Comparison of ENCODE assay signal across 16 cellular contexts in genomic region chr1:112446411-112446810, GRCh38.
"Had no signal": no experiment of that assay in that cellular context is flagged by ENCODE, and none has a peak within 500 bp of the region (broad histone marks: within the 10 kb centered on the region; RNA-seq: fewer than 3 reads in every experiment).

No MANE protein-coding gene starts in this region.

- DNase-seq: activated B cell treated with CpG ODN at 0.5 μM for 24 hours; activated CD4-positive, alpha-beta T cell treated with anti-CD3 and anti-CD28 coated beads, Interleukin-2, amount 10 ng/mL, durations not matched to agents 24 days and 14 days; activated CD8-positive, alpha-beta memory T cell treated with anti-CD3 and anti-CD28 coated beads, Interleukin-2, amount 50 U/mL, for 4 hours; activated CD8-positive, alpha-beta T cell treated with anti-CD3 and anti-CD28 coated beads, Interleukin-2, amount 10 ng/mL, durations not matched to agents 7 days and 5 days; activated naive CD8-positive, alpha-beta T cell treated with anti-CD3 and anti-CD28 coated beads, Interleukin-2, amount 10 ng/mL, durations not matched to agents 7 days and 5 days; activated T-cell treated with anti-CD3 and anti-CD28 coated beads, Interleukin-2, amount 50 U/mL, for 72 hours; anterior cingulate cortex; dorsolateral prefrontal cortex; endodermal cell; glutamatergic neuron; hypothalamus; stimulated activated CD4-positive, alpha-beta T cell treated with anti-CD3 and anti-CD28 coated beads, Interleukin-2, amount 100 ng/mL, for 48 hours had no signal

- H3K27me3 ChIP-seq: dorsolateral prefrontal cortex, ovary, tibial nerve had no signal

- H3K4me3 ChIP-seq: dorsolateral prefrontal cortex, ovary, tibial nerve had no signal

- H3K9me3 ChIP-seq: ovary, tibial nerve had no signal

- H3K36me3 ChIP-seq: ovary had no signal

- ATAC-seq: activated CD8-positive, alpha-beta T cell treated with anti-CD3 and anti-CD28 coated beads, Interleukin-2, amount 10 ng/mL, durations not matched to agents 7 days and 5 days; activated T-cell treated with anti-CD3 and anti-CD28 coated beads, Interleukin-2, amount 50 U/mL, for 72 hours; sciatic nerve; stimulated activated memory B cell treated with anti-CD40 and anti-IgM and Interleukin-4, amounts not matched to agents 10 μg/mL and 1 μg/mL and 100 μg/mL, for 72 hours had no signal
